ENCODE assay signal across 11 cellular contexts in the genomic region with DNA sequence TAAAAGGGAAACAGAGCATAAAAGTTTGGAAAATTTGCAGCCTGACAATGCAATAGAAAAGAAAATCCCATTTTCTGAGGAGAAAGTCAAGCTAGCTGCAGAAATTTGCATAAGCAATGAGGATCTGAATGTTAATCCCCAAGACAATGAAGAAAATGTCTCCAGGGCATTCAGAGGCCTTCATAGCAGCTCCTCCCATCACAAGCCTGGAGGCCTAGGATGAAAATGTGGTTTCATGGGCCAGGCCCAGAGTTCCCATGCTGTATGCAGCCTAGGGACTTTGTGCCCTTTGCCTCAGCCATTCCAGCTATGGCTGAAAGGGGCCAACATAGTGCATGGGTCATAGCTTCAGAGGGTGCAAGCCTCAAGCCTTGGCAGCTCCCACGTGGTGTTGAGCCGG. TPM values are rescaled to one million over a fixed set of nuclear protein-coding genes. Genes with fewer than 3 reads are reported as not detected.
"Had no signal": no experiment of that assay in that cellular context is flagged by ENCODE, and none has a peak within 500 bp of the region (broad histone marks: within the 10 kb centered on the region; RNA-seq: fewer than 3 reads in every experiment).

No MANE protein-coding gene starts in this region.

- DNase-seq: GM23248, H9, HFFc6, KBM-7 had no signal

- H3K4me3 ChIP-seq: GM23248 had no signal

- H3K4me2 ChIP-seq: KMS-11 had no signal

- H3K4me1 Mint-ChIP-seq: IgD-negative memory B cell had no signal

- H3K27ac Mint-ChIP-seq: H9, HFFc6, IgD-negative memory B cell had no signal

- H3K4me3 Mint-ChIP-seq: H9, HFFc6, IgD-negative memory B cell had no signal

- H3K27ac ChIP-seq: GM23248, KMS-11 had no signal

- H3K36me3 Mint-ChIP-seq: IgD-negative memory B cell had no signal

- ATAC-seq: HCT116 had no signal

- H3K9ac ChIP-seq: GM23248, KMS-11 had no signal

- H2AFZ ChIP-seq: GM23248 had no signal

- H3K9me3 Mint-ChIP-seq: HFFc6 had no signal

- FAIRE-seq: H1, H54, HTR-8/SVneo had no signal

RNA-seq across cellular contexts. Expression of a gene that starts 10.3 kb away (rescaled TPM):
- total RNA-seq: GM23248, HFFc6, HT-29 had no signal
- polyA plus RNA-seq: IgD-negative memory B cell had no signal
